8 cellular contexts compared by ENCODE assay signal in the genomic region with DNA sequence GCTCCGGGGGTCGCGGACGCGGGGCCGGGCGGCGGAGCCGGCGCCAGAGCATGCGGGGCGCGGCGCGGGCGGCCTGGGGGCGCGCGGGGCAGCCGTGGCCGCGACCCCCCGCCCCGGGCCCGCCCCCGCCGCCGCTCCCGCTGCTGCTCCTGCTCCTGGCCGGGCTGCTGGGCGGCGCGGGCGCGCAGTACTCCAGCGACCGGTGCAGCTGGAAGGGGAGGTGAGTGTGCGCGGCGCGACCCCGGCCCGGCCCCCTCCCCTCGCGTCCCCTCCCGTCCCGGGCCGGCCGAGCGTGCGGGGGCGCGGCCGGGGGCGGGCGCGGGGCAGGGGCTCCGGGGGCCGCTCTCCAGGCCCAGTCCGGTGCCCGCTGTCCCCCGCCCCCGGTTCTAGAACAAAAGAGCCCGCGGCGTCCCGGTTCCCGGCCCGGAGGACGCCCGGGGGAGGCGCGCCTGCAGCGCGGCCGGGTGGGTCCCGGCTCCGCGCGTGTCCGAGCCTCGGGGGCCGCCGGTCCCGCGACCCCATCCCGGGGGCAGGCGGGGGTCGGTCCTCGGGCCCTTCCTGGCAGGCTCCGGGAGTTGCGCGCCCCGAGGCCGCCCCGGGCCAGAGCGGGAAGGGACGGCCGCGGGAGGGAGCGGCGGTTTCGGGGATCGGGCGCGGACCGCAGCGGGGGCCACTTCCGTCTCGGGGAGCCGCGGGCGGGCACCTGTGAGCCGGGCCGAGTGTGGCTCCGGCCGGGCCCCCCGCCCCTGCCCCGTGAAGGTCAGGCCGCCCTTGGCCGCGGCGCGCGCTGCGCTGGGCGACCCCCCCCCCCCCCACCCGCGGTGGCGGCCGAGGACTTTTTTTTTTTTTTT. TPM values are rescaled to one million over a fixed set of nuclear protein-coding genes. Genes with fewer than 3 reads are reported as not detected.
DNase-seq lines count a peak whose midpoint lies in the region; ATAC-seq and TF ChIP-seq lines count a peak whose summit lies in the region.

No MANE protein-coding gene starts in this region.

- WGBS in mesodermal cell (ENCODE audit: insufficient coverage in 2 of 2), 2 experiments, result 0% methylated on average over 47 to 54 of the region's 131 CpGs
- WGBS in endodermal cell (ENCODE audit: insufficient coverage in 1 of 2, insufficient read length in 1 of 2), 2 experiments, result 0% methylated on average over 14 to 102 of the region's 131 CpGs

- peaks cover 49% of the 10 kb centered on the region for H3K27me3 Mint-ChIP-seq in endodermal cell (ENCODE audit: insufficient read depth)

- peaks cover 4% of the 10 kb centered on the region for H3K4me1 Mint-ChIP-seq in endodermal cell

- no peak for TF ChIP-seq CTCF in BJ (IDR thresholded peaks at IDR 0.05; ENCODE audit: insufficient read depth, low read depth, low read length)
- TF ChIP-seq CTCF in brain microvascular endothelial cell (IDR thresholded peaks at IDR 0.05; ENCODE audit: low read depth, low read length, missing control alignments), result no peak
- no peak for TF ChIP-seq CTCF in endodermal cell (conservative IDR thresholded peaks at IDR 0.05)

- in situ Hi-C loops in brain microvascular endothelial cell (cut with HindIII; ENCODE audit: low pct_ligation_motif_present, low sequenced_read_pairs), result no loop called here

- H3K27me3 ChIP-seq in BJ (ENCODE audit: control insufficient read depth, insufficient read depth, low read length) (0 out of 2 replicates have a peak, but pooled peaks cover 1% of the 10 kb centered on the region), brain microvascular endothelial cell (replicated peaks) (peaks cover 2% of the 10 kb centered on the region), endodermal cell (ENCODE audit: control insufficient read depth, insufficient read depth, low read length, poor library complexity, severe bottlenecking) (peaks cover 65% of the 10 kb centered on the region)

- H3K9ac ChIP-seq in endodermal cell (ENCODE audit: extremely low read depth, low read length, poor library complexity, severe bottlenecking), result no peak overlapping the region

- H3K4me1 ChIP-seq in mesodermal cell (ENCODE audit: control insufficient read depth, insufficient read depth, low read length, poor library complexity, severe bottlenecking), result peaks cover 16% of the 10 kb centered on the region
- H3K4me1 ChIP-seq in endodermal cell (ENCODE audit: control insufficient read depth, insufficient read depth, low read length), result no peaks in the 10 kb centered on the region

- no peak for DNase-seq in BJ (ENCODE audit: low read depth)
- DNase-seq in brain microvascular endothelial cell, result no peak
- DNase-seq in activated gamma-delta T cell treated with Interleukin-2 at 50 U/mL for 16 hours, result no peak
- no peak for DNase-seq in NCI-H2081 treated with DMSO at 0.1 percent for 48 hours (lab: John Stamatoyannopoulos, UW)
- DNase-seq in endodermal cell, result no peak

- H3K27ac ChIP-seq in brain microvascular endothelial cell, result peak overlapping the region; percentile 73
- H3K27ac ChIP-seq in mesodermal cell (ENCODE audit: low read depth, low read length, severe bottlenecking), result no peak overlapping the region
- no peak overlapping the region for H3K27ac ChIP-seq in endodermal cell (ENCODE audit: low read depth, low read length)

- H3K36me3 ChIP-seq in BJ (ENCODE audit: control insufficient read depth, insufficient read depth, low read length) (peaks cover under 1% of the 10 kb centered on the region; the same call in 1 of the 2 replicates), brain microvascular endothelial cell (replicated peaks) (peaks cover 17% of the 10 kb centered on the region), mesodermal cell (ENCODE audit: control insufficient read depth, insufficient read depth, low read length) (peaks cover 4% of the 10 kb centered on the region), endodermal cell (ENCODE audit: control insufficient read depth, insufficient read depth, low read length) (no peaks in the 10 kb centered on the region)

- H3K36me3 Mint-ChIP-seq in endodermal cell (ENCODE audit: low read depth), result no peaks in the 10 kb centered on the region

- H3K4me3 ChIP-seq in BJ (ENCODE audit: low read depth, low read length), result peak overlapping the region; percentile 69
- peak overlapping the region; percentile 58 for H3K4me3 ChIP-seq in brain microvascular endothelial cell (ENCODE audit: low read depth, low read length)
- H3K4me3 ChIP-seq in mesodermal cell (ENCODE audit: extremely low read depth, insufficient read depth, low read length, poor library complexity, severe bottlenecking), result peak overlapping the region; percentile 52
- no peak overlapping the region for H3K4me3 ChIP-seq in endodermal cell (ENCODE audit: low read length)

- ATAC-seq in HG02759 (IDR thresholded peaks at IDR 0.05; ENCODE audit: unreplicated experiment) (peak; percentile 18), HG03025 (IDR thresholded peaks at IDR 0.05; ENCODE audit: low FRiP score, unreplicated experiment) (no peak)

- CTCF ChIA-PET in BJ (lab: Yijun Ruan, JAX), result no interaction called here

- no peaks in the 10 kb centered on the region for H3K9me3 ChIP-seq in mesodermal cell (ENCODE audit: control insufficient read depth, low read length)
- H3K9me3 ChIP-seq in endodermal cell (ENCODE audit: control insufficient read depth, low read length), result no peaks in the 10 kb centered on the region

- POLR2A ChIA-PET in BJ (lab: Charles Lee), result interaction anchor here (0.9 kb wide), 1 partner anchor 117 kb away, joined by 3 read pairs; no protein-coding TSS in a partner anchor

- H3K27ac Mint-ChIP-seq in endodermal cell, result no peak overlapping the region

- H3K4me3 Mint-ChIP-seq in endodermal cell, result no peak overlapping the region

- no peaks in the 10 kb centered on the region for H3K9me3 Mint-ChIP-seq in endodermal cell

RNA-seq across cellular contexts. Expression of a gene that starts 0.6 kb away (rescaled TPM):
- 31.2 and 63.2 TPM in 2 replicates for polyA plus RNA-seq in BJ (2011; rRNA removed)
- 24.7 and 26.0 TPM in 2 replicates for polyA minus RNA-seq in BJ (2011; rRNA and poly(A)+ RNA removed)
- 28.1 TPM for polyA plus RNA-seq in mesodermal cell (2013, experiment 1 of 2)
- 21.9 TPM for polyA plus RNA-seq in mesodermal cell (2013, experiment 2 of 2)
- 10 to 100 TPM in 1 of 2 donors, 1 to 10 TPM in 1; 7.3 to 10.3 TPM for total RNA-seq in endodermal cell
- 17.8 TPM for polyA plus RNA-seq in endodermal cell (2013, experiment 1 of 2)
- 16.6 TPM for polyA plus RNA-seq in endodermal cell (2013, experiment 2 of 2)
